19 cellular contexts compared by ENCODE assay signal in the genomic region with DNA sequence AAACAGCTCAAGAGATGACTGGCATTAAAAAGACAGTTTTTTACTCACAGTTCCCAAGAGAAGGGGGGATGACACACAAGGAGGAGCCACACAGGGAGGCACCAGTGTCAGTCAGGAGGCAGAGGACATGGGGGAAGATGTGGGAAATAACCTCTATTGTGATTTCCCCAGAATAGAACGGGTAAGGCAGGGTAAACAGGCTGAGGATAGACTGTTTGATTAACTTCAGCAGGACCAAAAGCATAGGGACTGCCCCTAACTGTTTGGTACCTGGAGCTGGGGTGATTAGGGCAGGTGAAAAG.
"Had no signal": no experiment of that assay in that cellular context is flagged by ENCODE, and none has a peak within 500 bp of the region (broad histone marks: within the 10 kb centered on the region; RNA-seq: fewer than 3 reads in every experiment).

No MANE protein-coding gene starts in this region.

- ATAC-seq: activated CD8-positive, alpha-beta T cell treated with anti-CD3 and anti-CD28 coated beads, Interleukin-2, amount 10 ng/mL, durations not matched to agents 7 days and 5 days; effector memory CD8-positive, alpha-beta T cell had no signal

- H3K36me3 Mint-ChIP-seq: activated naive CD8-positive, alpha-beta T cell; brain had no signal

- DNase-seq: activated CD4-positive, alpha-beta T cell treated with anti-CD3 and anti-CD28 coated beads for 48 hours; activated CD8-positive, alpha-beta memory T cell treated with anti-CD3 and anti-CD28 coated beads, Interleukin-2, amount 50 U/mL, for 4 hours; activated CD8-positive, alpha-beta T cell treated with anti-CD3 and anti-CD28 coated beads, Interleukin-2, amount 10 ng/mL, durations not matched to agents 7 days and 5 days; activated gamma-delta T cell treated with Interleukin-2 at 50 U/mL for 16 hours; activated T-cell treated with anti-CD3 and anti-CD28 coated beads, Interleukin-2, amount 50 U/mL, for 72 hours; amniotic stem cell; effector memory CD8-positive, alpha-beta T cell; right cardiac atrium; small intestine; stimulated activated CD4-positive, alpha-beta T cell treated with anti-CD3 and anti-CD28 coated beads, Interleukin-4, amount 100 ng/mL, for 4 hours; stimulated activated CD8-positive, alpha-beta memory T cell treated with anti-CD3 and anti-CD28 coated beads, Interleukin-4, amount 100 ng/mL, for 48 hours; WERI-Rb-1 had no signal

- H3K27me3 ChIP-seq: vagina had no signal

- H3K4me1 ChIP-seq: prostate gland, vagina had no signal

- H3K9me3 ChIP-seq: prostate gland, vagina had no signal

- H3K4me3 ChIP-seq: prostate gland, vagina had no signal

- H3K27me3 Mint-ChIP-seq: brain had no signal

- H3K27ac ChIP-seq: prostate gland, vagina, WERI-Rb-1 had no signal

- H3K4me3 Mint-ChIP-seq: activated CD8-positive, alpha-beta T cell treated with anti-CD3 and anti-CD28 coated beads, Interleukin-2, amount 10 ng/mL, durations not matched to agents 7 days and 5 days; activated naive CD8-positive, alpha-beta T cell; activated T-cell treated with anti-CD3 and anti-CD28 coated beads, Interleukin-2, amount 50 U/mL, for 72 hours; brain; effector memory CD8-positive, alpha-beta T cell; nephron; stimulated activated naive CD8-positive, alpha-beta T cell treated with anti-CD3 and anti-CD28 coated beads, Interleukin-15, Interleukin-2, amounts not matched to agents 100 ng/mL and 50 ng/mL, for 24 hours; T-helper 1 cell treated with Interleukin-12 subunit alpha and Interleukin-12 subunit beta and Interleukin-4 antibody, amounts not matched to agents 30 μg/mL and 1 μg/mL, for 36 hours had no signal

- H3K36me3 ChIP-seq: prostate gland, vagina, WERI-Rb-1 had no signal

- H3K9me3 Mint-ChIP-seq: activated T-cell treated with anti-CD3 and anti-CD28 coated beads, Interleukin-2, amount 50 U/mL, for 72 hours; effector memory CD8-positive, alpha-beta T cell; stimulated activated naive CD8-positive, alpha-beta T cell treated with anti-CD3 and anti-CD28 coated beads, Interleukin-15, Interleukin-2, amounts not matched to agents 100 ng/mL and 50 ng/mL, for 24 hours; T-helper 1 cell treated with Interleukin-12 subunit alpha and Interleukin-12 subunit beta and Interleukin-4 antibody, amounts not matched to agents 30 μg/mL and 1 μg/mL, for 36 hours had no signal

- H3K27ac Mint-ChIP-seq: activated CD8-positive, alpha-beta T cell treated with anti-CD3 and anti-CD28 coated beads, Interleukin-2, amount 10 ng/mL, durations not matched to agents 7 days and 5 days; activated naive CD8-positive, alpha-beta T cell; activated T-cell treated with anti-CD3 and anti-CD28 coated beads, Interleukin-2, amount 50 U/mL, for 72 hours; brain; effector memory CD8-positive, alpha-beta T cell; nephron; stimulated activated naive CD8-positive, alpha-beta T cell treated with anti-CD3 and anti-CD28 coated beads, Interleukin-15, Interleukin-2, amounts not matched to agents 100 ng/mL and 50 ng/mL, for 24 hours; T-helper 1 cell treated with Interleukin-12 subunit alpha and Interleukin-12 subunit beta and Interleukin-4 antibody, amounts not matched to agents 30 μg/mL and 1 μg/mL, for 36 hours had no signal
